ENCODE assay signal across 2 cellular contexts in the genomic region with DNA sequence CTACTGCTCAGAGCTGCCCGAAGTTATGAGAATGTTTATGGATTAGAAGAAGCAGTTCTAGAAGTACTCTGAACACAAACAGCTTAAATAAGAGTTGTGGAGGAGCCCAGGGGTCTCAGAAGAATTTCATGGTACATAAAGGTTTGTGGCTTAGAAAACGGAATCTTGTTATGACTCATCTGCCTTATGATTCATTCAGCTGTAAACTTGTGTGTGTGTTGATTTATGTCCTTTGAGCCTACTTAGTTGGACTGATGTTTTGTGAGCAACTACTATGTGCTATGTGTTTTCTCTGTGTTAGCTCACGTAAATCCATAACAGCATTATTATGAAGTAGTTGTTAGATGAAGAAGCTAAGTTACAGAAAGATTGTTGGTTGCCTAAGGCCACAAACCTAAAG.
TF ChIP-seq lines count a peak whose summit lies in the region.

No MANE protein-coding gene starts in this region.

TF ChIP-seq in K562, 482 proteins besides CTCF, POLR2A, EP300 and RAD21 (continued from another document and continues in another):
- TF ChIP-seq ARID1B (IDR thresholded peaks at IDR 0.05) (peak; percentile 72), KDM1A (IDR thresholded peaks at IDR 0.05) (peak in 1 of 2 experiments; percentile 66; a peak in 2 of 4 replicates), FOSL1 (tag; conservative IDR thresholded peaks at IDR 0.05) (peak; percentile 94), ILK (tag; IDR thresholded peaks at IDR 0.05; ENCODE audit: borderline replicate concordance, low read depth) (no peak), SMARCE1 (IDR thresholded peaks at IDR 0.05) (peak; percentile 77), ZNF124 (CRISPR knock-in tag; IDR thresholded peaks at IDR 0.05) (no peak), TRIM24 (IDR thresholded peaks at IDR 0.05) (0 out of 4 replicates have a peak, but pooled peaks of 1 of the 2 experiments have one; percentile 34), RCOR1 (IDR thresholded peaks at IDR 0.05; ENCODE audit: borderline replicate concordance in 1 of 2, low read depth in 2 of 2, low read length in 2 of 2) (0 out of 4 replicates have a peak, but pooled peaks of 1 of the 2 experiments have one; percentile 24), JUND (IDR thresholded peaks at IDR 0.05; ENCODE audit: borderline replicate concordance, low read depth, low read length) (peak; percentile 88), JUND (tag; IDR thresholded peaks at IDR 0.05; ENCODE audit: borderline replicate concordance, low read depth, low read length) (peak; percentile 88; the same call in 2 of the 3 replicates), FOXM1 (IDR thresholded peaks at IDR 0.05; ENCODE audit: low read depth) (no peak), FOXM1 (CRISPR knock-in tag; IDR thresholded peaks at IDR 0.05; ENCODE audit: low read depth) (no peak), FIP1L1 (IDR thresholded peaks at IDR 0.05; ENCODE audit: low read depth, low read length, poor library complexity, severe bottlenecking) (no peak), RBM25 (IDR thresholded peaks at IDR 0.05; ENCODE audit: low read depth, low read length, severe bottlenecking) (peak; percentile 73), JUN (IDR thresholded peaks at IDR 0.05; ENCODE audit: borderline replicate concordance, low read depth, low read length) (peak; percentile 70; the same call in 1 of the 2 replicates), JUN (CRISPR knock-in tag; IDR thresholded peaks at IDR 0.05; ENCODE audit: borderline replicate concordance) (no peak), BCOR (IDR thresholded peaks at IDR 0.05) (peak; percentile 82), TBL1XR1 (IDR thresholded peaks at IDR 0.05; ENCODE audit: low read length in 2 of 2) (no peak), DPF2 (IDR thresholded peaks at IDR 0.05) (peak; percentile 60; the same call in 1 of the 2 replicates), NCOA2 (IDR thresholded peaks at IDR 0.05; ENCODE audit: partially characterized antibody in 2 of 2) (no peak), HCFC1 (IDR thresholded peaks at IDR 0.05; ENCODE audit: low read depth, low read length) (no peak), SMAD2 (IDR thresholded peaks at IDR 0.05; ENCODE audit: low read depth, low read length) (no peak), ADNP (tag; IDR thresholded peaks at IDR 0.05) (peak; percentile 90), NR2C1 (IDR thresholded peaks at IDR 0.05) (no peak), NR2C1 (tag; IDR thresholded peaks at IDR 0.05) (no peak), SMARCA4 (IDR thresholded peaks at IDR 0.05) (peak; percentile 63; the same call in 1 of the 2 replicates)
- TF ChIP-seq, protein P1, sequence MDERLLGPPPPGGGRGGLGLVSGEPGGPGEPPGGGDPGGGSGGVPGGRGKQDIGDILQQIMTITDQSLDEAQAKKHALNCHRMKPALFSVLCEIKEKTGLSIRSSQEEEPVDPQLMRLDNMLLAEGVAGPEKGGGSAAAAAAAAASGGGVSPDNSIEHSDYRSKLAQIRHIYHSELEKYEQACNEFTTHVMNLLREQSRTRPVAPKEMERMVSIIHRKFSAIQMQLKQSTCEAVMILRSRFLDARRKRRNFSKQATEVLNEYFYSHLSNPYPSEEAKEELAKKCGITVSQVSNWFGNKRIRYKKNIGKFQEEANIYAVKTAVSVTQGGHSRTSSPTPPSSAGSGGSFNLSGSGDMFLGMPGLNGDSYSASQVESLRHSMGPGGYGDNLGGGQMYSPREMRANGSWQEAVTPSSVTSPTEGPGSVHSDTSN (CRISPR knock-in tag; IDR thresholded peaks at IDR 0.05; ENCODE audit: low read depth): no peak
- TF ChIP-seq, protein P1 (tag; conservative IDR thresholded peaks at IDR 0.05; ENCODE audit: low read depth): peak; percentile 56; the same call in 1 of the 2 replicates
- TF ChIP-seq, protein P2, sequence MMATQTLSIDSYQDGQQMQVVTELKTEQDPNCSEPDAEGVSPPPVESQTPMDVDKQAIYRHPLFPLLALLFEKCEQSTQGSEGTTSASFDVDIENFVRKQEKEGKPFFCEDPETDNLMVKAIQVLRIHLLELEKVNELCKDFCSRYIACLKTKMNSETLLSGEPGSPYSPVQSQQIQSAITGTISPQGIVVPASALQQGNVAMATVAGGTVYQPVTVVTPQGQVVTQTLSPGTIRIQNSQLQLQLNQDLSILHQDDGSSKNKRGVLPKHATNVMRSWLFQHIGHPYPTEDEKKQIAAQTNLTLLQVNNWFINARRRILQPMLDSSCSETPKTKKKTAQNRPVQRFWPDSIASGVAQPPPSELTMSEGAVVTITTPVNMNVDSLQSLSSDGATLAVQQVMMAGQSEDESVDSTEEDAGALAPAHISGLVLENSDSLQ (IDR thresholded peaks at IDR 0.05): peak; percentile 79
- TF ChIP-seq, protein P3, sequence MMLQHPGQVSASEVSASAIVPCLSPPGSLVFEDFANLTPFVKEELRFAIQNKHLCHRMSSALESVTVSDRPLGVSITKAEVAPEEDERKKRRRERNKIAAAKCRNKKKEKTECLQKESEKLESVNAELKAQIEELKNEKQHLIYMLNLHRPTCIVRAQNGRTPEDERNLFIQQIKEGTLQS (IDR thresholded peaks at IDR 0.05): peak; percentile 85
- TF ChIP-seq, protein P3 (CRISPR knock-in tag; conservative IDR thresholded peaks at IDR 0.05): no peak
- TF ChIP-seq, protein P4, sequence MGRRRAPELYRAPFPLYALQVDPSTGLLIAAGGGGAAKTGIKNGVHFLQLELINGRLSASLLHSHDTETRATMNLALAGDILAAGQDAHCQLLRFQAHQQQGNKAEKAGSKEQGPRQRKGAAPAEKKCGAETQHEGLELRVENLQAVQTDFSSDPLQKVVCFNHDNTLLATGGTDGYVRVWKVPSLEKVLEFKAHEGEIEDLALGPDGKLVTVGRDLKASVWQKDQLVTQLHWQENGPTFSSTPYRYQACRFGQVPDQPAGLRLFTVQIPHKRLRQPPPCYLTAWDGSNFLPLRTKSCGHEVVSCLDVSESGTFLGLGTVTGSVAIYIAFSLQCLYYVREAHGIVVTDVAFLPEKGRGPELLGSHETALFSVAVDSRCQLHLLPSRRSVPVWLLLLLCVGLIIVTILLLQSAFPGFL (CRISPR knock-in tag; IDR thresholded peaks at IDR 0.05): no peak

TF ChIP-seq in GM23338, 12 proteins besides CTCF, POLR2A, EP300 and RAD21 (continued from another document):
- TF ChIP-seq, protein P5, sequence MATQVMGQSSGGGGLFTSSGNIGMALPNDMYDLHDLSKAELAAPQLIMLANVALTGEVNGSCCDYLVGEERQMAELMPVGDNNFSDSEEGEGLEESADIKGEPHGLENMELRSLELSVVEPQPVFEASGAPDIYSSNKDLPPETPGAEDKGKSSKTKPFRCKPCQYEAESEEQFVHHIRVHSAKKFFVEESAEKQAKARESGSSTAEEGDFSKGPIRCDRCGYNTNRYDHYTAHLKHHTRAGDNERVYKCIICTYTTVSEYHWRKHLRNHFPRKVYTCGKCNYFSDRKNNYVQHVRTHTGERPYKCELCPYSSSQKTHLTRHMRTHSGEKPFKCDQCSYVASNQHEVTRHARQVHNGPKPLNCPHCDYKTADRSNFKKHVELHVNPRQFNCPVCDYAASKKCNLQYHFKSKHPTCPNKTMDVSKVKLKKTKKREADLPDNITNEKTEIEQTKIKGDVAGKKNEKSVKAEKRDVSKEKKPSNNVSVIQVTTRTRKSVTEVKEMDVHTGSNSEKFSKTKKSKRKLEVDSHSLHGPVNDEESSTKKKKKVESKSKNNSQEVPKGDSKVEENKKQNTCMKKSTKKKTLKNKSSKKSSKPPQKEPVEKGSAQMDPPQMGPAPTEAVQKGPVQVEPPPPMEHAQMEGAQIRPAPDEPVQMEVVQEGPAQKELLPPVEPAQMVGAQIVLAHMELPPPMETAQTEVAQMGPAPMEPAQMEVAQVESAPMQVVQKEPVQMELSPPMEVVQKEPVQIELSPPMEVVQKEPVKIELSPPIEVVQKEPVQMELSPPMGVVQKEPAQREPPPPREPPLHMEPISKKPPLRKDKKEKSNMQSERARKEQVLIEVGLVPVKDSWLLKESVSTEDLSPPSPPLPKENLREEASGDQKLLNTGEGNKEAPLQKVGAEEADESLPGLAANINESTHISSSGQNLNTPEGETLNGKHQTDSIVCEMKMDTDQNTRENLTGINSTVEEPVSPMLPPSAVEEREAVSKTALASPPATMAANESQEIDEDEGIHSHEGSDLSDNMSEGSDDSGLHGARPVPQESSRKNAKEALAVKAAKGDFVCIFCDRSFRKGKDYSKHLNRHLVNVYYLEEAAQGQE (IDR thresholded peaks at IDR 0.05; ENCODE audit: unreplicated experiment): no peak
- TF ChIP-seq EZH2 (IDR thresholded peaks at IDR 0.05; ENCODE audit: low read depth, unreplicated experiment) (no peak), NANOG (IDR thresholded peaks at IDR 0.05; ENCODE audit: borderline replicate concordance) (no peak), POLR2AphosphoS5 (IDR thresholded peaks at IDR 0.05; ENCODE audit: low read depth) (no peak), EZH2phosphoT487 (IDR thresholded peaks at IDR 0.05; ENCODE audit: unreplicated experiment) (no peak), ZNF331 (CRISPR knock-in tag; IDR thresholded peaks at IDR 0.05; ENCODE audit: low read depth) (no peak), JUNB (IDR thresholded peaks at IDR 0.05; ENCODE audit: unreplicated experiment) (no peak), ZNF114 (CRISPR knock-in tag; IDR thresholded peaks at IDR 0.05) (no peak)
